In the genomic region with DNA sequence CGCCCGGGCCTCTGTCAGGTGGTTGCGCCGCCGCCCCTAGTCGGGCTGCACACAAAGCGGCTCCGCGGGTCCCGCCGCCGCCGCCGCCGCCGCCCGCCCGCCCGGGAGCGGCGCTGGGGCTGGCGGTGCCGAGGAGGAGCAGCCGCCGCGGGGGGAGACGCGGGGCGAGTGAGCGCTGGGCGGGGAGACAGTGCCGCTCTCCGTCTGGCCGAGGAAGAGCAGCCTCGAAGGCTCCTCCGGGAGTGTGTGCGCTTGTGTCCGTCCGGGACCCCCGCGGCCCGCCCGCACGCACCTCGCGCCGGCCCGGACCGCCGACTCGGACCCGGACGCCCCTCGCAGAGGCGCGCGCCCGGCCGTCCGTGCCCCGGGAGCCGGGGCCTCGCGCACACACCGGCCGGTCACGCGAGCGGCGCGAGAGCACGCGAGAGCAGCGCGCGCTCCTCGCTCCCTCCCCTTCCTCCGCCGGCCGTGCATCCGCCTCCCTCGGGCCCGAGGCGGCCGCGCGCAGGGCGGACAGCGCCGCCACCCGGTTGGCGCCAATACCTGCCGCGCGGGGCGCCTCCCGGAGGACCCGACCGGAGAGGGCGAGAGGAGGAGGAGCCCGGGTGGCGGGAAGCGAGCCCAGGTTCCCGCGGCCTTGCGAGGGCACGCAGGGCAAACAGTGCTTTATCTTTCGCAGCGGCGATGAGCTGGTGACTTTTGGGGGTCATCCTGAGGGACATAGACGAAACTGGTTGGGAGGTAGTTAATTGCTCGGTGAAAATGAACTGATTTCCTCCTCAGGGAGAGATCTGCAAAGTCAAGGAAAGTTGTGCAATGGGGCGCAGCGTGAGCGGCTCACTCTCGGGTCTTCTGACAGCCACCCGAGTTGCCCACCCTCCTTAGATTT, we compare ENCODE assay signal across 8 cellular contexts. TPM values are rescaled to one million over a fixed set of nuclear protein-coding genes. Genes with fewer than 3 reads are reported as not detected.
DNase-seq lines count a peak whose midpoint lies in the region; ATAC-seq, FAIRE-seq and TF ChIP-seq lines count a peak whose summit lies in the region.

A gene with protein sequence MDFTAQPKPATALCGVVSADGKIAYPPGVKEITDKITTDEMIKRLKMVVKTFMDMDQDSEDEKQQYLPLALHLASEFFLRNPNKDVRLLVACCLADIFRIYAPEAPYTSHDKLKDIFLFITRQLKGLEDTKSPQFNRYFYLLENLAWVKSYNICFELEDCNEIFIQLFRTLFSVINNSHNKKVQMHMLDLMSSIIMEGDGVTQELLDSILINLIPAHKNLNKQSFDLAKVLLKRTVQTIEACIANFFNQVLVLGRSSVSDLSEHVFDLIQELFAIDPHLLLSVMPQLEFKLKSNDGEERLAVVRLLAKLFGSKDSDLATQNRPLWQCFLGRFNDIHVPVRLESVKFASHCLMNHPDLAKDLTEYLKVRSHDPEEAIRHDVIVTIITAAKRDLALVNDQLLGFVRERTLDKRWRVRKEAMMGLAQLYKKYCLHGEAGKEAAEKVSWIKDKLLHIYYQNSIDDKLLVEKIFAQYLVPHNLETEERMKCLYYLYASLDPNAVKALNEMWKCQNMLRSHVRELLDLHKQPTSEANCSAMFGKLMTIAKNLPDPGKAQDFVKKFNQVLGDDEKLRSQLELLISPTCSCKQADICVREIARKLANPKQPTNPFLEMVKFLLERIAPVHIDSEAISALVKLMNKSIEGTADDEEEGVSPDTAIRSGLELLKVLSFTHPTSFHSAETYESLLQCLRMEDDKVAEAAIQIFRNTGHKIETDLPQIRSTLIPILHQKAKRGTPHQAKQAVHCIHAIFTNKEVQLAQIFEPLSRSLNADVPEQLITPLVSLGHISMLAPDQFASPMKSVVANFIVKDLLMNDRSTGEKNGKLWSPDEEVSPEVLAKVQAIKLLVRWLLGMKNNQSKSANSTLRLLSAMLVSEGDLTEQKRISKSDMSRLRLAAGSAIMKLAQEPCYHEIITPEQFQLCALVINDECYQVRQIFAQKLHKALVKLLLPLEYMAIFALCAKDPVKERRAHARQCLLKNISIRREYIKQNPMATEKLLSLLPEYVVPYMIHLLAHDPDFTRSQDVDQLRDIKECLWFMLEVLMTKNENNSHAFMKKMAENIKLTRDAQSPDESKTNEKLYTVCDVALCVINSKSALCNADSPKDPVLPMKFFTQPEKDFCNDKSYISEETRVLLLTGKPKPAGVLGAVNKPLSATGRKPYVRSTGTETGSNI (N-terminal part only) (minus strand): TSS at position 423 of the 889 bp plus-strand sequence. CDS start 1,334 bp downstream, outside the sequence.

- FAIRE-seq in GM12892 (lab: Jason Lieb, UNC): peak; percentile 99

- peak; percentile 92 for DNase-seq in GM12892 (ENCODE audit: insufficient read length)
- peak; percentile 47 for DNase-seq in NCI-H1436 treated with DMSO at 0.1 percent for 48 hours (lab: John Stamatoyannopoulos, UW)
- peak; percentile 79 to 93 (median 84) for DNase-seq in T-helper 1 cell
- peak; percentile 79 for DNase-seq in amniotic epithelial cell (ENCODE audit: low read depth)
- peak; percentile 90 for DNase-seq in left cardiac atrium
- peak; percentile 85 for DNase-seq in prostate gland (ENCODE audit: low spot score)

- H3K27ac ChIP-seq in prostate gland (peak within 1 kb of the TSS; percentile 97 to 98), urinary bladder (ENCODE audit: low read depth) (peak within 1 kb of the TSS; percentile 85)

- H3K4me1 ChIP-seq in prostate gland (replicated peaks): no peaks in the 10 kb centered on the region
- no peaks in the 10 kb centered on the region for H3K4me1 ChIP-seq in urinary bladder (ENCODE audit: insufficient read depth)

- H3K36me3 ChIP-seq in prostate gland (no peaks in the 10 kb centered on the region), urinary bladder (ENCODE audit: insufficient read depth) (peaks cover 2% of the 10 kb centered on the region)

- no peaks in the 10 kb centered on the region for H3K27me3 ChIP-seq in prostate gland (replicated peaks; ENCODE audit: insufficient read depth)

- no peaks in the 10 kb centered on the region for H3K9me3 ChIP-seq in prostate gland

- peak within 1 kb of the TSS; percentile 89 to 93 for H3K4me3 ChIP-seq in prostate gland
- H3K4me3 ChIP-seq in urinary bladder (ENCODE audit: low read depth, low read length): peak within 1 kb of the TSS; percentile 94

- peak; percentile 84 for TF ChIP-seq POLR2A in GM12892 (IDR thresholded peaks at IDR 0.05; ENCODE audit: low read depth, low read length)
- peak; percentile 17 for TF ChIP-seq POLR2A in prostate gland (IDR thresholded peaks at IDR 0.05)

- WGBS in prostate gland: under 1% methylated on average over 76 of the region's 117 CpGs
- WGBS in urinary bladder: under 1% methylated on average over 117 of the region's 117 CpGs

- intact Hi-C loops in left cardiac atrium (cut with DNase I) (loop anchor here (2.0 to 10.0 kb wide), 7 partner anchors 73 to 523 kb away; a partner anchor contains a TSS), prostate gland (cut with DNase I) (loop anchor here (1.0 to 10.0 kb wide), 6 partner anchors 79 to 507 kb away; a partner anchor contains a TSS)

- peak; percentile 78 to 98 (median 93) for TF ChIP-seq CTCF in prostate gland (IDR thresholded peaks at IDR 0.05)

- ATAC-seq in HG02852 (IDR thresholded peaks at IDR 0.05; ENCODE audit: unreplicated experiment) (peak; percentile 75), left cardiac atrium (peak; percentile 91 to 92)

RNA-seq across cellular contexts. Expression of the gene that starts here (rescaled TPM):
- polyA plus RNA-seq in GM12892 (2012; ENCODE audit: missing spikeins): 41.4 TPM
- 10 to 100 TPM; 35.3 to 40.3 TPM for total RNA-seq in left cardiac atrium
- 10 to 100 TPM; 55.7 to 57.0 TPM for total RNA-seq in prostate gland
- 111 TPM for total RNA-seq in urinary bladder
- 25.5 TPM for polyA plus RNA-seq in urinary bladder

Comparison
In these comparisons a context has a peak if more than half of its experiments do, and no peak if none do; other contexts are left out.
1. Peak in every context shown above with its lines: DNase-seq, ATAC-seq, H3K4me3 ChIP-seq and H3K27ac ChIP-seq.